Comparison of ENCODE assay signal across 17 cellular contexts in genomic region chr1:150829751-150830150, GRCh38. TPM values are rescaled to one million over a fixed set of nuclear protein-coding genes. Genes with fewer than 3 reads are reported as not detected.
A peak's percentile ranks its signal among the peaks of the same experiment; 100 is the strongest.
DNase-seq lines count a peak whose midpoint lies in the region; ATAC-seq, FAIRE-seq and TF ChIP-seq lines count a peak whose summit lies in the region.
"Had no signal": no experiment of that assay in that cellular context is flagged by ENCODE, and none has a peak within 500 bp of the region (broad histone marks: within the 10 kb centered on the region; RNA-seq: fewer than 3 reads in every experiment).

No MANE protein-coding gene starts in this region.

- H3K79me2 ChIP-seq in hepatocyte, result no peaks in the 10 kb centered on the region

- no peak overlapping the region for H3K27ac ChIP-seq in A549
- no peak overlapping the region for H3K27ac ChIP-seq in hepatocyte
- H3K27ac ChIP-seq: right atrium auricular region had no signal

- POLR2A ChIA-PET in A549 (lab: Yijun Ruan, JAX), result no interaction called here

- H3K4me3 ChIP-seq in A549, result no peak overlapping the region
- H3K4me3 ChIP-seq in hepatocyte, result no peak overlapping the region
- H3K4me3 ChIP-seq: right atrium auricular region had no signal

- H3K9me2 ChIP-seq in hepatocyte (replicated peaks; ENCODE audit: insufficient read depth), result no peaks in the 10 kb centered on the region

- WGBS in A549 (ENCODE audit: missing lambda C conversion rate), result 80% methylated on average over 7 of the region's 7 CpGs
- 92% methylated on average over 7 of the region's 7 CpGs for WGBS in hepatocyte (ENCODE audit: low lambda C conversion rate, missing lambda C conversion rate)

- H3K4me1 ChIP-seq in A549, result no peaks in the 10 kb centered on the region
- no peaks in the 10 kb centered on the region for H3K4me1 ChIP-seq in hepatocyte (ENCODE audit: insufficient read depth)
- H3K4me1 ChIP-seq: right atrium auricular region had no signal

- H3K4me2 ChIP-seq in A549 (no peak overlapping the region), hepatocyte (no peak overlapping the region)

- H3K9me3 ChIP-seq in A549 (no peaks in the 10 kb centered on the region), hepatocyte (ENCODE audit: low read depth) (no peaks in the 10 kb centered on the region)
- H3K9me3 ChIP-seq: right atrium auricular region had no signal

- TF ChIP-seq RAD21 in A549 (conservative IDR thresholded peaks at IDR 0.05 in 1 of 2, IDR thresholded peaks at IDR 0.05 in 1 of 2), result 0 out of 5 replicates have a peak, but pooled peaks of 1 of the 2 experiments have one; percentile 4

- H2AFZ ChIP-seq in hepatocyte, result no peak overlapping the region

- DNase-seq in A549 (ENCODE audit: low read depth in 1 of 2, low spot score in 1 of 2) (peak; percentile 12 to 17), hepatocyte (ENCODE audit: low spot score) (no peak)
- no peak for DNase-seq in activated CD4-positive, alpha-beta T cell treated with anti-CD3 and anti-CD28 coated beads, Interleukin-2, amount 50 U/mL, for 1 hour
- DNase-seq: activated CD4-positive, alpha-beta T cell treated with anti-CD3 and anti-CD28 coated beads, Interleukin-2, amount 50 U/mL, for 48 hours; activated naive CD4-positive, alpha-beta T cell treated with anti-CD3 and anti-CD28 coated beads for 36 hours; CD4-positive, CD25-positive, alpha-beta regulatory T cell; NCI-H1092; NCI-H748 treated with DMSO at 0.1 percent for 48 hours had no signal

- no peak for FAIRE-seq in A549 (lab: Jason Lieb, UNC)
- FAIRE-seq: GM12892 had no signal

- CTCF ChIA-PET in A549 (lab: Yijun Ruan, JAX), result interaction anchor here (1.7 to 4.2 kb wide), 2 partner anchors 17 to 92 kb away, joined by 6 to 11 read pairs; no protein-coding TSS in a partner anchor

- ATAC-seq in A549 (peak in 1 of 2 experiments; percentile 73; a peak in 3 of 6 replicates), SK-N-SH treated with all-trans-retinoic acid at 6 μM for 48 hours (0 out of 3 replicates have a peak, but pooled peaks have one; percentile 40), GM19351 (IDR thresholded peaks at IDR 0.05; ENCODE audit: unreplicated experiment) (no peak), HG03025 (IDR thresholded peaks at IDR 0.05; ENCODE audit: low FRiP score, unreplicated experiment) (no peak), HG02610 (IDR thresholded peaks at IDR 0.05; ENCODE audit: unreplicated experiment) (no peak)

- TF ChIP-seq CTCF in A549 (IDR thresholded peaks at IDR 0.05), result no peak
- TF ChIP-seq CTCF in GM12873 (IDR thresholded peaks at IDR 0.05; ENCODE audit: insufficient read depth, low read depth, low read length, missing control alignments), result peak; percentile 49
- TF ChIP-seq CTCF in hepatocyte (IDR thresholded peaks at IDR 0.05; ENCODE audit: poor library complexity), result peak; percentile 7

- no peaks in the 10 kb centered on the region for H3K27me3 ChIP-seq in hepatocyte
- H3K27me3 ChIP-seq: right atrium auricular region had no signal

- no peaks in the 10 kb centered on the region for H4K20me1 ChIP-seq in hepatocyte (ENCODE audit: insufficient read depth, poor library complexity, severe bottlenecking)

- no peak for TF ChIP-seq EP300 in A549 (IDR thresholded peaks at IDR 0.05)

- H3K36me3 ChIP-seq in hepatocyte (replicated peaks; ENCODE audit: insufficient read depth, low read depth), result peaks cover 3% of the 10 kb centered on the region

- TF ChIP-seq POLR2A in A549 (IDR thresholded peaks at IDR 0.05; ENCODE audit: low read length), result no peak

TF ChIP-seq in A549, 52 proteins besides CTCF, POLR2A, EP300 and RAD21 (continues in another document):
- TF ChIP-seq TFCP2L1 (CRISPR knock-in tag; IDR thresholded peaks at IDR 0.05) (no peak), ZNF302 (CRISPR knock-in tag; IDR thresholded peaks at IDR 0.05) (no peak), MYC (IDR thresholded peaks at IDR 0.05; ENCODE audit: borderline replicate concordance, low read length) (no peak), MAFK (IDR thresholded peaks at IDR 0.05; ENCODE audit: partially characterized antibody) (no peak), REST (IDR thresholded peaks at IDR 0.05) (no peak), TP53 (CRISPR knock-in tag; IDR thresholded peaks at IDR 0.05) (no peak), JUNB (IDR thresholded peaks at IDR 0.05) (no peak)

TF ChIP-seq in SK-N-SH treated with all-trans-retinoic acid at 6 μM for 48 hours, 23 proteins besides CTCF, POLR2A, EP300 and RAD21 (continues in another document):
- TF ChIP-seq SNAI2 (CRISPR knock-in tag; IDR thresholded peaks at IDR 0.05) (no peak), ISL1 (CRISPR knock-in tag; IDR thresholded peaks at IDR 0.05) (no peak), ZNF70 (CRISPR knock-in tag; IDR thresholded peaks at IDR 0.05) (no peak), ZNF8 (CRISPR knock-in tag; IDR thresholded peaks at IDR 0.05) (no peak), ZC3H10 (CRISPR knock-in tag; IDR thresholded peaks at IDR 0.05) (no peak), RARB (CRISPR knock-in tag; IDR thresholded peaks at IDR 0.05) (no peak), CSDC2 (CRISPR knock-in tag; IDR thresholded peaks at IDR 0.05) (no peak), GLIS3 (CRISPR knock-in tag; IDR thresholded peaks at IDR 0.05) (no peak), ARNTL (CRISPR knock-in tag; IDR thresholded peaks at IDR 0.05; ENCODE audit: borderline replicate concordance, low read depth) (no peak), POU6F1 (CRISPR knock-in tag; IDR thresholded peaks at IDR 0.05; ENCODE audit: borderline replicate concordance, low read depth) (no peak), CSRNP3 (CRISPR knock-in tag; IDR thresholded peaks at IDR 0.05) (no peak)

RNA-seq across cellular contexts. Expression of gene CTSK, which starts 21.7 kb away (rescaled TPM):
- polyA plus RNA-seq in A549 (2011; rRNA removed), result 5.0 and 6.7 TPM in 2 replicates
- 1.6 and 1.8 TPM in 2 replicates for polyA plus RNA-seq in A549 (2012; cell fraction: cytosol; rRNA removed)
- 7.3 and 13.3 TPM in 2 replicates for polyA plus RNA-seq in A549 (2012; cell fraction: nucleus; rRNA removed)
- polyA plus RNA-seq in A549 (2017; fragmentation: RNase III; extraction: RNeasy Plus Mini Kit Qiagen cat#74134 plus additional on column Dnase treatment), result 2.4 to 2.5 TPM (median 2.4 TPM) in 3 replicates
- 0.95 and 1.8 TPM in 2 replicates for polyA minus RNA-seq in A549 (2011; rRNA and poly(A)+ RNA removed)
- total RNA-seq in hepatocyte, result 54.3 and 57.0 TPM in 2 replicates
- 26.6 and 37.3 TPM in 2 replicates for polyA plus RNA-seq in hepatocyte

RNA-seq across cellular contexts. Expression of gene ARNT, which starts 46.6 kb away (rescaled TPM):
- polyA plus RNA-seq in A549 (2011; rRNA removed) (25.6 and 30.8 TPM in 2 replicates), A549 (2017; fragmentation: RNase III; extraction: RNeasy Plus Mini Kit Qiagen cat#74134 plus additional on column Dnase treatment) (13.8 to 17.6 TPM (median 17.6 TPM) in 3 replicates), hepatocyte (26.9 and 35.6 TPM in 2 replicates)
- polyA plus RNA-seq in A549 (2012; cell fraction: cytosol; rRNA removed), result 9.3 and 11.8 TPM in 2 replicates
- polyA plus RNA-seq in A549 (2012; cell fraction: nucleus; rRNA removed), result 16.5 and 25.4 TPM in 2 replicates
- polyA minus RNA-seq in A549 (2011; rRNA and poly(A)+ RNA removed), result 41.3 and 43.4 TPM in 2 replicates
- 32.9 and 42.1 TPM in 2 replicates for total RNA-seq in hepatocyte

RNA-seq across cellular contexts. Expression of gene CTXND2, which starts 57.2 kb away (rescaled TPM):
- not detected in 2 replicates for polyA plus RNA-seq in A549 (2011; rRNA removed)
- not detected in 2 replicates for polyA plus RNA-seq in A549 (2012; cell fraction: cytosol; rRNA removed)
- polyA plus RNA-seq in A549 (2012; cell fraction: nucleus; rRNA removed), result not detected in 2 replicates
- not detected in 3 replicates for polyA plus RNA-seq in A549 (2017; fragmentation: RNase III; extraction: RNeasy Plus Mini Kit Qiagen cat#74134 plus additional on column Dnase treatment)
- not detected in 2 replicates for polyA minus RNA-seq in A549 (2011; rRNA and poly(A)+ RNA removed)
- not detected in 2 replicates for total RNA-seq in hepatocyte
- polyA plus RNA-seq in hepatocyte, result 0.16 TPM in 1 of 2 replicates, not detected in the other
- total RNA-seq: activated naive CD4-positive, alpha-beta T cell treated with anti-CD3 and anti-CD28 coated beads for 36 hours; CD4-positive, CD25-positive, alpha-beta regulatory T cell; dermis microvascular lymphatic vessel endothelial cell; temporal lobe had no signal
- polyA plus RNA-seq: CD4-positive, CD25-positive, alpha-beta regulatory T cell had no signal

Comparison
In these comparisons a context has a peak if more than half of its experiments do, and no peak if none do; other contexts are left out.
1. DNase-seq: peak in A549 (2 of 2); none in hepatocyte (single experiment) and activated CD4-positive, alpha-beta T cell treated with anti-CD3 and anti-CD28 coated beads, Interleukin-2, amount 50 U/mL, for 1 hour (single experiment).